23 cellular contexts compared by ENCODE assay signal in the genomic region with DNA sequence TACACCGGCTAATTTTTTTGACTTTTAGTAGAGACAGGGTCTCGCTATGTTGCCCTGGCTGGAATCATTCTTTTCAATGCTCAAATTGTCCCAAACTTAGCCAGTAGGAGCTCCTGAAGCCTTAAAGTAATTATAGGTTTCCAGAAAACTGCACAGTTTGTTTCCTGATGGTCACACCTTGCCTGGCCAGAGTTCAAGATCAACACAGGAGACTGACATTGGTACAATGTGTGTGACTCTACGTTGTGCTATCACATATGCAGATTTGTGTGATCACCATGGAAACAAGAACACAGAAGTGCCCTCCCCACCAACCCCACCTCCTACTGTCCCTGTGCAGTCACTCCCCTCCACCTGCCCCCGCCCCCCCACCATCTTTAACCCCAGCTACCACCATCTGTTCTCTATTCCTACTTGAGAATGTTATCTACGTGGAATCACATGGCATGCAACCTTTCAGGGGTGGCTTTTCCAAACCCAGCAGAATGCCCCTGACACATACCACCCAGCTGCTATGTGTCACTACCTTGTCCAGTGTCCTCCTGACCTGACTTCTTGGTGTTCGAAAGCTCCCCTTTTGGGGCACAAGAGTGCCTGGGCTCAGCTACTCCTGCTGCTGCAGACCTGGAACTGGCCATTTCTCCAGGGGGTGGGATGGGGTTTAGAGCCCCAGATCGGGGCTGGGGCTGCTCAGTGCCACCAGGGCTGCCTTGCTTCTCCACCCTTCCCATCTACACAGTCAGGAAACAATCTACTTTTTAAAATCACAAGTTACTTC. TPM values are rescaled to one million over a fixed set of nuclear protein-coding genes. Genes with fewer than 3 reads are reported as not detected.
A peak's percentile ranks its signal among the peaks of the same experiment; 100 is the strongest.
DNase-seq lines count a peak whose midpoint lies in the region; ATAC-seq, FAIRE-seq and TF ChIP-seq lines count a peak whose summit lies in the region.
"Had no signal": no experiment of that assay in that cellular context is flagged by ENCODE, and none has a peak within 500 bp of the region (broad histone marks: within the 10 kb centered on the region; RNA-seq: fewer than 3 reads in every experiment).

No MANE protein-coding gene starts in this region.

- peaks cover 40% of the 10 kb centered on the region for H3K36me3 Mint-ChIP-seq in CD8-positive, alpha-beta T cell

- H3K4me3 Mint-ChIP-seq in CD8-positive, alpha-beta T cell, result no peak overlapping the region
- H3K4me3 Mint-ChIP-seq: brain, H9 had no signal

- TF ChIP-seq EP300 in K562 (IDR thresholded peaks at IDR 0.05; ENCODE audit: low read length), result no peak

- BruUV-seq in K562 (replicated peaks; lab: Mats Ljungman, UMichigan), result TSS peak; percentile 29

- H3K9me1 ChIP-seq in K562 (ENCODE audit: control insufficient read depth, insufficient read depth, low read length), result peaks cover 2% of the 10 kb centered on the region

- H3K27me3 Mint-ChIP-seq in CD8-positive, alpha-beta T cell (ENCODE audit: low read depth), result no peaks in the 10 kb centered on the region

- no peak overlapping the region for H3K4me2 ChIP-seq in K562 (ENCODE audit: insufficient read depth, low read length)
- H3K4me2 ChIP-seq: KMS-11, PC-9 had no signal

- intact Hi-C loops in K562 (cut with micrococcal nuclease) (no loop called here), prostate gland (cut with DNase I) (no loop called here), tibial artery (cut with DNase I; ENCODE audit: low total_unique reads) (no loop called here)
- intact Hi-C loops in CD8-positive, alpha-beta T cell (cut with DNase I, micrococcal nuclease), result no loop called here

- TF ChIP-seq CTCF in K562 (IDR thresholded peaks at IDR 0.05 in 2 of 3, conservative IDR thresholded peaks at IDR 0.05 in 1 of 3; ENCODE audit: insufficient read depth in 2 of 3, low read depth in 1 of 3, low read length in 3 of 3), result no peak
- no peak for TF ChIP-seq CTCF in prostate gland (IDR thresholded peaks at IDR 0.05)
- TF ChIP-seq CTCF in CD8-positive, alpha-beta T cell (IDR thresholded peaks at IDR 0.05), result no peak
- TF ChIP-seq CTCF in tibial artery (IDR thresholded peaks at IDR 0.05), result no peak

- no peak overlapping the region for H3K27ac ChIP-seq in K562 (ENCODE audit: extremely low read depth, low read depth, low read length)
- peak overlapping the region in 1 of 2 donors; percentile 6 for H3K27ac ChIP-seq in prostate gland
- no peak overlapping the region for H3K27ac ChIP-seq in CD8-positive, alpha-beta T cell (ENCODE audit: low read depth, low read length)
- H3K27ac ChIP-seq in tibial artery, result no peak overlapping the region
- H3K27ac ChIP-seq: C4-2B, KMS-11, PC-9 had no signal

- CTCF ChIA-PET in K562 (lab: Yijun Ruan, JAX; ENCODE audit: low intra/inter-chr PET ratio), result no interaction called here
- CTCF ChIA-PET in CD8-positive, alpha-beta T cell (lab: Charles Lee), result interaction anchor here (0.7 to 3.0 kb wide), 6 partner anchors 10 to 467 kb away, joined by 3 to 11 read pairs (median 4); no protein-coding TSS in a partner anchor

- DNase-seq in NCI-H2171 treated with DMSO at 0.1 percent for 48 hours (lab: John Stamatoyannopoulos, UW) (peak; percentile 21), NCI-H2171 (lab: John Stamatoyannopoulos, UW) (no peak), NCI-H2081 (lab: John Stamatoyannopoulos, UW) (peak; percentile 48 to 85), K562 (ENCODE audit: extremely low read depth in 1 of 4, low spot score in 3 of 4) (peak; percentile 16 to 51 (median 32)), prostate gland (ENCODE audit: low spot score) (peak; percentile 45), tibial artery (no peak), islet precursor cell (no peak)
- DNase-seq in CD8-positive, alpha-beta T cell, result no peak
- DNase-seq: activated CD4-positive, alpha-beta T cell treated with anti-CD3 and anti-CD28 coated beads for 4 hours; activated CD8-positive, alpha-beta memory T cell treated with anti-CD3 and anti-CD28 coated beads, Interleukin-2, amount 50 U/mL, for 4 hours; DMS79 treated with DMSO at 0.1 percent for 48 hours; H9; NCI-H1048; NCI-H2227 treated with DMSO at 0.1 percent for 48 hours; PC-9; stimulated activated CD4-positive, alpha-beta T cell treated with anti-CD3 and anti-CD28 coated beads, Interleukin-4, amount 100 ng/mL, for 24 hours had no signal

- peaks cover 2 to 11% of the 10 kb centered on the region in 2 experiments; a peak in 3 of 5 replicates for H3K4me1 ChIP-seq in K562 (replicated peaks in 1 of 2; ENCODE audit: control insufficient read depth in 2 of 2, insufficient read depth in 2 of 2, low read length in 2 of 2)
- peaks cover 19% of the 10 kb centered on the region for H3K4me1 ChIP-seq in prostate gland (replicated peaks)
- H3K4me1 ChIP-seq in CD8-positive, alpha-beta T cell (ENCODE audit: insufficient read depth, low read length), result no peaks in the 10 kb centered on the region
- H3K4me1 ChIP-seq in tibial artery, result peaks cover 0 to 33% (median 22%) of the 10 kb centered on the region in 4 donors

- no peak for TF ChIP-seq RAD21 in K562 (CRISPR knock-in tag; conservative IDR thresholded peaks at IDR 0.05 in 1 of 2, IDR thresholded peaks at IDR 0.05 in 1 of 2)

- in situ Hi-C loops in K562 (cut with MboI), result no loop called here

- H3K27me3 ChIP-seq in K562 (ENCODE audit: control insufficient read depth in 2 of 2, insufficient read depth in 2 of 2, low read length in 2 of 2) (no peaks in the 10 kb centered on the region), prostate gland (replicated peaks; ENCODE audit: insufficient read depth) (no peaks in the 10 kb centered on the region), tibial artery (no peaks in the 10 kb centered on the region)
- no peaks in the 10 kb centered on the region for H3K27me3 ChIP-seq in CD8-positive, alpha-beta T cell (ENCODE audit: insufficient read depth, low read length)
- H3K27me3 ChIP-seq: tibial nerve had no signal

- WGBS in K562 (ENCODE audit: insufficient coverage, low coverage, missing lambda C conversion rate), result 54% methylated on average over 6 of the region's 7 CpGs
- WGBS in prostate gland, result 74% methylated on average over 6 of the region's 7 CpGs

- TF ChIP-seq POLR2A in K562 (conservative IDR thresholded peaks at IDR 0.05), result no peak
- no peak for TF ChIP-seq POLR2A in prostate gland (IDR thresholded peaks at IDR 0.05)

- no peak for FAIRE-seq in K562 (lab: Jason Lieb, UNC)
- FAIRE-seq: A204.1 had no signal

- no peak; the same call in 2 of the 3 replicates for ATAC-seq in K562
- ATAC-seq in CD8-positive, alpha-beta T cell, result no peak
- ATAC-seq: activated naive CD4-positive, alpha-beta T cell treated with anti-CD3 and anti-CD28 coated beads, Interleukin-2, amount 50 U/mL, for 72 hours; esophagus mucosa had no signal

- H3K9ac ChIP-seq in K562 (ENCODE audit: insufficient read depth in 1 of 2, low read depth in 2 of 2, low read length in 2 of 2), result peak overlapping the region in 1 of 2 experiments; percentile 76; a peak in 1 of 4 replicates
- H3K9ac ChIP-seq: KMS-11 had no signal

- peaks cover 34% of the 10 kb centered on the region; the same call in 2 of the 3 replicates for H3K36me3 ChIP-seq in K562 (ENCODE audit: control insufficient read depth, insufficient read depth, low read length)
- no peaks in the 10 kb centered on the region for H3K36me3 ChIP-seq in prostate gland
- H3K36me3 ChIP-seq in CD8-positive, alpha-beta T cell (ENCODE audit: insufficient read depth, low read length), result peaks cover 27% of the 10 kb centered on the region
- peaks cover 6 to 28% (median 21%) of the 10 kb centered on the region in 3 donors for H3K36me3 ChIP-seq in tibial artery

- no peak overlapping the region for H2AFZ ChIP-seq in K562 (ENCODE audit: low read depth, low read length)
- H2AFZ ChIP-seq: PC-9 had no signal

- peaks cover 8% of the 10 kb centered on the region for H3K4me1 Mint-ChIP-seq in CD8-positive, alpha-beta T cell (ENCODE audit: low read depth)

- H3K27ac Mint-ChIP-seq in CD8-positive, alpha-beta T cell, result no peak overlapping the region
- H3K27ac Mint-ChIP-seq: brain had no signal

- no peaks in the 10 kb centered on the region for H4K20me1 ChIP-seq in K562 (replicated peaks; ENCODE audit: control insufficient read depth, insufficient read depth, low read length)

- H3K9me3 ChIP-seq in K562 (replicated peaks; ENCODE audit: control insufficient read depth, insufficient read depth, low read depth, low read length) (no peaks in the 10 kb centered on the region), prostate gland (no peaks in the 10 kb centered on the region), tibial artery (no peaks in the 10 kb centered on the region)
- no peaks in the 10 kb centered on the region for H3K9me3 ChIP-seq in CD8-positive, alpha-beta T cell (ENCODE audit: low read length)
- H3K9me3 ChIP-seq: tibial nerve had no signal

- H3K4me3 ChIP-seq in K562 (no peak overlapping the region), prostate gland (no peak overlapping the region), tibial artery (no peak overlapping the region)
- H3K4me3 ChIP-seq in CD8-positive, alpha-beta T cell (ENCODE audit: low read depth, low read length), result no peak overlapping the region
- H3K4me3 ChIP-seq: PC-9, tibial nerve had no signal

- H3K9me3 Mint-ChIP-seq in CD8-positive, alpha-beta T cell, result no peaks in the 10 kb centered on the region
- H3K9me3 Mint-ChIP-seq: activated naive CD4-positive, alpha-beta T cell treated with anti-CD3 and anti-CD28 coated beads, Interleukin-2, amount 50 U/mL, for 72 hours; brain; H9 had no signal

- POLR2A ChIA-PET in K562 (lab: Yijun Ruan, JAX), result interaction anchor here (0.6 to 2.4 kb wide), 10 partner anchors 8 to 76 kb away, joined by 3 to 7 read pairs (median 4); no protein-coding TSS in a partner anchor
- POLR2A ChIA-PET in CD8-positive, alpha-beta T cell (lab: Charles Lee), result interaction anchor here (0.5 to 2.9 kb wide), 4 partner anchors 8 to 22 kb away, joined by 3 to 9 read pairs (median 3); no protein-coding TSS in a partner anchor

- H3K79me2 ChIP-seq in K562 (ENCODE audit: control insufficient read depth, insufficient read depth, low read length), result no peaks in the 10 kb centered on the region

RNA-seq across cellular contexts. Expression of a gene that starts 6.1 kb away (rescaled TPM):
- total RNA-seq in K562 (2011; cell fraction: chromatin; rRNA removed; ENCODE audit: low replicate concordance), result 200 and 559 TPM in 2 replicates
- 89.9 and 105 TPM in 2 replicates for total RNA-seq in K562 (2011; cell fraction: nucleolus; rRNA removed)
- total RNA-seq in K562 (2011; cell fraction: nucleoplasm; rRNA removed), result 185 and 193 TPM in 2 replicates
- 217 and 237 TPM in 2 replicates for total RNA-seq in K562 (2014; rRNA removed)
- total RNA-seq in K562 (2014; rRNA removed; fragmentation: Illumina TruSeq; extraction: Trizol), result 179 and 210 TPM in 2 replicates
- total RNA-seq in K562 (2015; rRNA removed; fragmentation: Illumina TruSeq; extraction: Trizol), result 145 and 153 TPM in 2 replicates
- total RNA-seq in K562 (2021), result 167 and 180 TPM in 2 replicates
- 145 and 176 TPM in 2 replicates for polyA plus RNA-seq in K562 (2011; rRNA removed)
- 72.7 and 90.0 TPM in 2 replicates for polyA plus RNA-seq in K562 (2011; cell fraction: cytosol; rRNA removed)
- polyA plus RNA-seq in K562 (2011; cell fraction: nucleus; rRNA removed), result 166 and 223 TPM in 2 replicates
- polyA plus RNA-seq in K562 (2012), result 103 and 135 TPM in 2 replicates
- polyA plus RNA-seq in K562 (2014; fragmentation: Illumina TruSeq; extraction: Trizol), result 154 and 184 TPM in 2 replicates
- 10 to 100 TPM; 34.1 to 50.7 TPM for polyA plus RNA-seq in K562 (2014; fragmentation: Nextera tagmentation; extraction: Ambion mirVana)
- polyA plus RNA-seq in K562 (2014; rRNA removed), result 221 and 244 TPM in 2 replicates
- 207 and 232 TPM in 2 replicates for polyA minus RNA-seq in K562 (2011; rRNA and poly(A)+ RNA removed)
- 66.1 and 67.2 TPM in 2 replicates for polyA minus RNA-seq in K562 (2011; cell fraction: cytosol; rRNA and poly(A)+ RNA removed)
- 76.3 and 166 TPM in 2 replicates for polyA minus RNA-seq in K562 (2011; cell fraction: nucleus; rRNA and poly(A)+ RNA removed)
- total RNA-seq in prostate gland, result 100 to 1,000 TPM; 103 to 131 TPM
- 100 to 1,000 TPM; 276 to 290 TPM for total RNA-seq in CD8-positive, alpha-beta T cell

RNA-seq across cellular contexts. Expression of a gene that starts 59.0 kb away (rescaled TPM):
- 298 and 329 TPM in 2 replicates for total RNA-seq in K562 (2011; cell fraction: chromatin; rRNA removed; ENCODE audit: low replicate concordance)
- total RNA-seq in K562 (2011; cell fraction: nucleolus; rRNA removed), result 156 and 161 TPM in 2 replicates
- 164 and 168 TPM in 2 replicates for total RNA-seq in K562 (2011; cell fraction: nucleoplasm; rRNA removed)
- total RNA-seq in K562 (2014; rRNA removed) (73.6 and 77.3 TPM in 2 replicates), K562 (2014; rRNA removed; fragmentation: Illumina TruSeq; extraction: Trizol) (52.3 and 57.4 TPM in 2 replicates), K562 (2015; rRNA removed; fragmentation: Illumina TruSeq; extraction: Trizol) (27.0 and 31.5 TPM in 2 replicates), K562 (2021) (76.1 and 90.2 TPM in 2 replicates), prostate gland (10 to 100 TPM; 25.6 to 28.9 TPM)
- polyA plus RNA-seq in K562 (2011; rRNA removed) (87.9 and 93.0 TPM in 2 replicates), K562 (2014; fragmentation: Illumina TruSeq; extraction: Trizol) (80.1 and 90.0 TPM in 2 replicates), K562 (2014; fragmentation: Nextera tagmentation; extraction: Ambion mirVana) (10 to 100 TPM; 14.4 to 28.4 TPM), K562 (2014; rRNA removed) (94.0 and 106 TPM in 2 replicates)
- 38.4 and 53.6 TPM in 2 replicates for polyA plus RNA-seq in K562 (2011; cell fraction: cytosol; rRNA removed)
- polyA plus RNA-seq in K562 (2011; cell fraction: nucleus; rRNA removed), result 222 and 259 TPM in 2 replicates
- polyA plus RNA-seq in K562 (2012), result 42.8 and 175 TPM in 2 replicates
- polyA minus RNA-seq in K562 (2011; rRNA and poly(A)+ RNA removed), result 60.4 and 65.4 TPM in 2 replicates
- 27.4 and 51.4 TPM in 2 replicates for polyA minus RNA-seq in K562 (2011; cell fraction: cytosol; rRNA and poly(A)+ RNA removed)
- polyA minus RNA-seq in K562 (2011; cell fraction: nucleus; rRNA and poly(A)+ RNA removed), result 66.9 and 96.7 TPM in 2 replicates
- total RNA-seq in CD8-positive, alpha-beta T cell, result 10 to 100 TPM; 34.2 to 34.7 TPM

Comparison
In these comparisons a context has a peak if more than half of its experiments do, and no peak if none do; other contexts are left out.
1. DNase-seq: peak in NCI-H2171 treated with DMSO at 0.1 percent for 48 hours (single experiment), NCI-H2081 (2 of 2), K562 (4 of 4) and prostate gland (single experiment); none in NCI-H2171 (single experiment), CD8-positive, alpha-beta T cell (0 of 7), tibial artery (0 of 2) and islet precursor cell (single experiment).